In genomic region chr1:149965440-149965839, GRCh38 we compare ENCODE assay signal across 19 cellular contexts.
"Had no signal": no experiment of that assay in that cellular context is flagged by ENCODE, and none has a peak within 500 bp of the region (broad histone marks: within the 10 kb centered on the region; RNA-seq: fewer than 3 reads in every experiment).

No MANE protein-coding gene starts in this region.

- H3K4me3 Mint-ChIP-seq: activated CD8-positive, alpha-beta T cell treated with anti-CD3 and anti-CD28 coated beads for 36 hours; activated naive CD8-positive, alpha-beta T cell; central memory CD8-positive, alpha-beta T cell; immature natural killer cell; stimulated activated naive B cell treated with anti-CD40 and anti-IgM and Interleukin-4, amounts not matched to agents 10 μg/mL and 1 μg/mL and 100 μg/mL, for 72 hours had no signal

- H3K9me3 ChIP-seq: body of pancreas, SJSA1 had no signal

- ATAC-seq: activated CD8-positive, alpha-beta T cell treated with anti-CD3 and anti-CD28 coated beads for 36 hours; body of pancreas; stimulated activated naive B cell treated with anti-CD40 and anti-IgM and Interleukin-4, amounts not matched to agents 10 μg/mL and 1 μg/mL and 100 μg/mL, for 72 hours had no signal

- H3K27me3 ChIP-seq: body of pancreas, SJSA1 had no signal

- H3K4me1 ChIP-seq: parathyroid adenoma, SJSA1 had no signal

- H3K27ac ChIP-seq: body of pancreas, parathyroid adenoma, SJSA1 had no signal

- H3K4me3 ChIP-seq: body of pancreas, lung, SJSA1 had no signal

- H3K9me3 Mint-ChIP-seq: activated CD8-positive, alpha-beta T cell treated with anti-CD3 and anti-CD28 coated beads for 36 hours; central memory CD8-positive, alpha-beta T cell; immature natural killer cell; stimulated activated naive B cell treated with anti-CD40 and anti-IgM and Interleukin-4, amounts not matched to agents 10 μg/mL and 1 μg/mL and 100 μg/mL, for 72 hours had no signal

- H3K27me3 Mint-ChIP-seq: activated CD8-positive, alpha-beta T cell treated with anti-CD3 and anti-CD28 coated beads for 36 hours; activated naive CD8-positive, alpha-beta T cell; central memory CD8-positive, alpha-beta T cell had no signal

- DNase-seq: activated CD4-positive, CD25-positive, alpha-beta regulatory T cell; activated CD8-positive, alpha-beta memory T cell treated with anti-CD3 and anti-CD28 coated beads, Interleukin-2, amount 50 U/mL, for 4 hours; activated CD8-positive, alpha-beta T cell treated with anti-CD3 and anti-CD28 coated beads for 36 hours; amniotic stem cell; body of pancreas; cortex of kidney; effector CD8-positive, alpha-beta T cell; foreskin melanocyte; head of caudate nucleus; immature natural killer cell; midbrain; stimulated activated CD4-positive, alpha-beta T cell treated with anti-CD3 and anti-CD28 coated beads, Interleukin-2, amount 100 ng/mL, for 48 hours; stimulated activated naive B cell treated with anti-CD40 and anti-IgM and Interleukin-4, amounts not matched to agents 10 μg/mL and 1 μg/mL and 100 μg/mL, for 72 hours; trophoblast cell had no signal

- H3K27ac Mint-ChIP-seq: activated CD8-positive, alpha-beta T cell treated with anti-CD3 and anti-CD28 coated beads for 36 hours; activated naive CD8-positive, alpha-beta T cell; stimulated activated naive B cell treated with anti-CD40 and anti-IgM and Interleukin-4, amounts not matched to agents 10 μg/mL and 1 μg/mL and 100 μg/mL, for 72 hours had no signal
